ENCODE assay signal across 8 cellular contexts in genomic region chr11:10307022-10307410, GRCh38. TPM values are rescaled to one million over a fixed set of nuclear protein-coding genes. Genes with fewer than 3 reads are reported as not detected.
DNase-seq lines count a peak whose midpoint lies in the region; ATAC-seq and TF ChIP-seq lines count a peak whose summit lies in the region.

No MANE protein-coding gene starts in this region.

- peak overlapping the region; percentile 74 for H3K9ac ChIP-seq in HUES48 (ENCODE audit: low read depth, low read length)

- DNase-seq in BE2C (no peak), cardiac fibroblast (ENCODE audit: low read depth in 2 of 2) (peak in 1 of 2 donors; percentile 78), omental fat pad (ENCODE audit: low spot score) (no peak), occipital lobe (lab: John Stamatoyannopoulos, UW) (no peak)

- peak overlapping the region; percentile 74 for H3K4me3 ChIP-seq in BE2C (ENCODE audit: low read depth, low read length)
- H3K4me3 ChIP-seq in HUES48 (ENCODE audit: low read depth, low read length): peak overlapping the region; percentile 80
- H3K4me3 ChIP-seq in cardiac fibroblast (replicated peaks in 1 of 2; ENCODE audit: low read depth in 2 of 2, low read length in 2 of 2): peak overlapping the region; percentile 89 to 98
- peak overlapping the region; percentile 85 to 89 for H3K4me3 ChIP-seq in muscle layer of duodenum (ENCODE audit: low read depth in 1 of 2, low read length in 2 of 2)

- H3K27ac ChIP-seq in HUES48 (ENCODE audit: low read depth, low read length) (peak overlapping the region; percentile 92), muscle layer of duodenum (ENCODE audit: low read length) (peak overlapping the region; percentile 94)

- ATAC-seq in omental fat pad (ENCODE audit: low FRiP score) (no peak), HG02870 (IDR thresholded peaks at IDR 0.05; ENCODE audit: unreplicated experiment) (no peak)
- no peak for ATAC-seq in activated CD4-positive, CD25-positive, alpha-beta regulatory T cell treated with anti-CD3 and anti-CD28 coated beads, Interleukin-2, amount 50 U/mL, for 24 hours

- no peaks in the 10 kb centered on the region; the same call in 1 of the 2 replicates for H3K27me3 ChIP-seq in BE2C
- peaks cover 55% of the 10 kb centered on the region for H3K27me3 ChIP-seq in HUES48 (ENCODE audit: control insufficient read depth, insufficient read depth, low read length)
- no peaks in the 10 kb centered on the region for H3K27me3 ChIP-seq in muscle layer of duodenum (ENCODE audit: low read depth, low read length)

- H3K9me3 ChIP-seq in BE2C: no peaks in the 10 kb centered on the region
- no peaks in the 10 kb centered on the region for H3K9me3 ChIP-seq in HUES48 (ENCODE audit: control insufficient read depth, insufficient read depth, low read length)
- H3K9me3 ChIP-seq in muscle layer of duodenum (ENCODE audit: control insufficient read depth in 1 of 2, low read length in 2 of 2): no peaks in the 10 kb centered on the region

- no peak for TF ChIP-seq CTCF in BE2C (IDR thresholded peaks at IDR 0.05; ENCODE audit: low read depth, low read length)
- no peak for TF ChIP-seq CTCF in cardiac fibroblast (IDR thresholded peaks at IDR 0.05; ENCODE audit: low read depth, low read length)
- TF ChIP-seq CTCF in omental fat pad (IDR thresholded peaks at IDR 0.05): no peak

- H3K4me1 ChIP-seq in BE2C (no peaks in the 10 kb centered on the region), HUES48 (ENCODE audit: control insufficient read depth, insufficient read depth, low read length) (peaks cover 31% of the 10 kb centered on the region), muscle layer of duodenum (ENCODE audit: control insufficient read depth in 1 of 2, insufficient read depth in 2 of 2, low read length in 2 of 2) (peaks cover 13 to 24% of the 10 kb centered on the region in 2 donors)

- no peaks in the 10 kb centered on the region for H3K36me3 ChIP-seq in BE2C
- H3K36me3 ChIP-seq in HUES48 (ENCODE audit: control insufficient read depth, insufficient read depth, low read length): peaks cover 11% of the 10 kb centered on the region; the same call in 1 of the 2 replicates
- H3K36me3 ChIP-seq in muscle layer of duodenum (ENCODE audit: control insufficient read depth in 1 of 2, insufficient read depth in 2 of 2, low read length in 2 of 2): no peaks in the 10 kb centered on the region

RNA-seq across cellular contexts. Expression of gene ADM, which starts 2.1 kb away (rescaled TPM):
- polyA plus RNA-seq in BE2C (2012; ENCODE audit: insufficient read depth, insufficient read length, low read depth): 3.4 TPM
- total RNA-seq in omental fat pad: 1,000 to 10,000 TPM in 1 of 4 donors, 100 to 1,000 TPM in 3; 233 to 1,099 (median 623) TPM
- 14.7 TPM for total RNA-seq in occipital lobe

RNA-seq across cellular contexts. Expression of gene SBF2, which starts 13.0 kb away (rescaled TPM):
- 7.6 TPM for polyA plus RNA-seq in BE2C (2012; ENCODE audit: insufficient read depth, insufficient read length, low read depth)
- total RNA-seq in omental fat pad (100 to 1,000 TPM in 1 of 4 donors, 10 to 100 TPM in 3; 53.8 to 125 (median 76.4) TPM), occipital lobe (132 TPM)

Comparison
In these comparisons a context has a peak if more than half of its experiments do, and no peak if none do; other contexts are left out.
1. RNA of gene ADM, which starts 2.1 kb away (total RNA-seq): 233 to 1,099 TPM in omental fat pad; 14.7 TPM in occipital lobe (single experiment); every median in the first group is over 10 times any median in the second.
2. Peak in every context shown above with its lines, with median percentiles within 50 percentile points of each other: H3K4me3 ChIP-seq.